In genomic region chr13:97307882-97308624, GRCh38 we compare ENCODE assay signal across 10 cellular contexts.
A peak's percentile ranks its signal among the peaks of the same experiment; 100 is the strongest.
DNase-seq lines count a peak whose midpoint lies in the region; ATAC-seq and TF ChIP-seq lines count a peak whose summit lies in the region.
"Had no signal": no experiment of that assay in that cellular context is flagged by ENCODE, and none has a peak within 500 bp of the region (broad histone marks: within the 10 kb centered on the region; RNA-seq: fewer than 3 reads in every experiment).

No MANE protein-coding gene starts in this region.

- TF ChIP-seq CTCF in hepatocyte (IDR thresholded peaks at IDR 0.05; ENCODE audit: poor library complexity) (no peak), sigmoid colon (IDR thresholded peaks at IDR 0.05) (no peak)
- TF ChIP-seq CTCF in activated CD8-positive, alpha-beta T cell treated with anti-CD3 and anti-CD28 coated beads for 36 hours (IDR thresholded peaks at IDR 0.05) = no peak

- peaks cover 81% of the 10 kb centered on the region for H3K79me2 ChIP-seq in hepatocyte

- H4K20me1 ChIP-seq in hepatocyte (ENCODE audit: insufficient read depth, poor library complexity, severe bottlenecking) = peaks cover 13% of the 10 kb centered on the region

- H3K4me1 ChIP-seq in hepatocyte (ENCODE audit: insufficient read depth) = peaks cover 28% of the 10 kb centered on the region
- peaks cover 0 to 86% (median 54%) of the 10 kb centered on the region in 4 donors for H3K4me1 ChIP-seq in sigmoid colon

- intact Hi-C loops in sigmoid colon (cut with DNase I) = no loop called here
- intact Hi-C loops in activated CD8-positive, alpha-beta T cell treated with anti-CD3 and anti-CD28 coated beads for 36 hours (cut with micrococcal nuclease) = no loop called here

- POLR2A ChIA-PET in activated CD8-positive, alpha-beta T cell treated with anti-CD3 and anti-CD28 coated beads for 36 hours (lab: Charles Lee) = no interaction called here

- no peak for ATAC-seq in activated CD8-positive, alpha-beta T cell treated with anti-CD3 and anti-CD28 coated beads for 36 hours
- ATAC-seq in HG03565 (IDR thresholded peaks at IDR 0.05; ENCODE audit: unreplicated experiment) (no peak), HG03196 (IDR thresholded peaks at IDR 0.05; ENCODE audit: unreplicated experiment) (no peak), GM18909 (IDR thresholded peaks at IDR 0.05; ENCODE audit: poor library complexity, unreplicated experiment) (no peak)

- TF ChIP-seq EP300 in sigmoid colon (IDR thresholded peaks at IDR 0.05) = no peak

- no peaks in the 10 kb centered on the region for H3K27me3 Mint-ChIP-seq in activated CD8-positive, alpha-beta T cell treated with anti-CD3 and anti-CD28 coated beads for 36 hours

- no peaks in the 10 kb centered on the region for H3K9me3 ChIP-seq in hepatocyte (ENCODE audit: low read depth)
- H3K9me3 ChIP-seq in sigmoid colon = no peaks in the 10 kb centered on the region

- no peak overlapping the region for H3K27ac Mint-ChIP-seq in activated CD8-positive, alpha-beta T cell treated with anti-CD3 and anti-CD28 coated beads for 36 hours

- no peaks in the 10 kb centered on the region for H3K27me3 ChIP-seq in hepatocyte
- H3K27me3 ChIP-seq in sigmoid colon = no peaks in the 10 kb centered on the region

- H3K9me2 ChIP-seq in hepatocyte (replicated peaks; ENCODE audit: insufficient read depth) = no peaks in the 10 kb centered on the region

- no peak overlapping the region for H2AFZ ChIP-seq in hepatocyte

- no peak overlapping the region for H3K4me3 Mint-ChIP-seq in activated CD8-positive, alpha-beta T cell treated with anti-CD3 and anti-CD28 coated beads for 36 hours

- H3K27ac ChIP-seq in hepatocyte (peak overlapping the region; percentile 61), sigmoid colon (peak overlapping the region; percentile 27 to 75 (median 60))

- peaks cover 9% of the 10 kb centered on the region for H3K4me1 Mint-ChIP-seq in activated CD8-positive, alpha-beta T cell treated with anti-CD3 and anti-CD28 coated beads for 36 hours (ENCODE audit: low read depth)

- CTCF ChIA-PET in activated CD8-positive, alpha-beta T cell treated with anti-CD3 and anti-CD28 coated beads for 36 hours (lab: Charles Lee) = interaction anchor here (1.5 kb wide), 1 partner anchor 25 kb away, joined by 3 read pairs; no protein-coding TSS in a partner anchor

- no peaks in the 10 kb centered on the region for H3K36me3 ChIP-seq in hepatocyte (replicated peaks; ENCODE audit: insufficient read depth, low read depth)
- no peaks in the 10 kb centered on the region for H3K36me3 ChIP-seq in sigmoid colon

- peaks cover 2% of the 10 kb centered on the region for H3K36me3 Mint-ChIP-seq in activated CD8-positive, alpha-beta T cell treated with anti-CD3 and anti-CD28 coated beads for 36 hours (ENCODE audit: low read depth)

- H3K4me2 ChIP-seq in hepatocyte = peak overlapping the region; percentile 17

- no peaks in the 10 kb centered on the region for H3K9me3 Mint-ChIP-seq in activated CD8-positive, alpha-beta T cell treated with anti-CD3 and anti-CD28 coated beads for 36 hours

- H3K4me3 ChIP-seq in hepatocyte = no peak overlapping the region
- no peak overlapping the region for H3K4me3 ChIP-seq in sigmoid colon

- WGBS in hepatocyte (ENCODE audit: low lambda C conversion rate, missing lambda C conversion rate) = 63% methylated on average over 3 of the region's 3 CpGs
- WGBS in sigmoid colon, 2 donors = 76 to 85% methylated on average over 3 of the region's 3 CpGs

- DNase-seq in HS-5 (ENCODE audit: low read depth) = peak; percentile 32
- peak; percentile 87 for DNase-seq in astrocyte of the hippocampus (ENCODE audit: low read depth, low spot score)
- no peak for DNase-seq in hepatocyte (ENCODE audit: low spot score)
- no peak for DNase-seq in sigmoid colon
- no peak for DNase-seq in activated CD8-positive, alpha-beta T cell treated with anti-CD3 and anti-CD28 coated beads for 36 hours
- DNase-seq: effector CD8-positive, alpha-beta T cell; T-helper 1 cell had no signal

- TF ChIP-seq POLR2A in sigmoid colon (IDR thresholded peaks at IDR 0.05) = no peak

Comparison
In these comparisons a context has a peak if more than half of its experiments do, and no peak if none do; other contexts are left out.
1. DNase-seq: peak in HS-5 (single experiment) and astrocyte of the hippocampus (single experiment); none in hepatocyte (single experiment), sigmoid colon (single experiment) and activated CD8-positive, alpha-beta T cell treated with anti-CD3 and anti-CD28 coated beads for 36 hours (single experiment).